In the genomic region with DNA sequence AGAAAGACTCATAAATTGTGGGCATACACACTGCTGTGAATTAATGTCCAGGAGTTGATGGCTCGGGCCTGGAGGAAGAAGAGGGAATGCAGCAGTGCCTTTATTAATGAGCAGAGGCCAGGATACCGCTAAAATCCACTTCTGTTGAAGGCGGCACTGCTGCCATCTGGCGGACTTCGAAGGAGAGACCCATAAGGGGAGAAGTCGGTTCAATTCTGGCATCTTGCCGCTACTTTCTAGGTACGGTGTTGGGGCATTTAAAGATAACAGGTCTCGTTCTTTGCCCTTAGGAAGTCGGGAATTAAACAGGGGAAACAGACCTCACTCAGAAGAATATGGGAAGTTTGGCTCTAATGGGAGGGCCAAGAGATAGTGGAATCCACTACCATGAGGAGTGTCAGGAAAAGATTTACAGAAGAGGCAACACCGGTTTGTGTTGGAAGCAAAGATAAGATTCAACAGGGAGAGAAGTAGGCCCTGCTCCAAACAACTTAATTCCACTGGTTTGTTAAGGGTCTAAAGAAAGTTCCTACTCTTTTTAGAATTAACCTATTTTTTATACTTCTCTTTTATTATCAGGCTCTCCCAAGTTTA, we compare ENCODE assay signal across 8 cellular contexts.
A peak's percentile ranks its signal among the peaks of the same experiment; 100 is the strongest.
DNase-seq lines count a peak whose midpoint lies in the region; ATAC-seq and TF ChIP-seq lines count a peak whose summit lies in the region.

No MANE protein-coding gene starts in this region.

- no peak overlapping the region for H2AFZ ChIP-seq in OCI-LY7 (ENCODE audit: low read length)

- no peak overlapping the region for H3K27ac ChIP-seq in OCI-LY7 (ENCODE audit: low read depth, low read length, poor library complexity, severe bottlenecking)

- H3K27ac Mint-ChIP-seq in activated T-helper 2 cell treated with anti-CD3 and anti-CD28 coated beads, Interferon-gamma antibody, Interleukin-2, Interleukin-4, amounts not matched to agents 10 μg/mL and 5 μg/mL and 100 μg/mL, durations not matched to agents 14 hours and 24 hours and 36 hours = no peak overlapping the region

- intact Hi-C loops in OCI-LY7 (cut with micrococcal nuclease; ENCODE audit: unreplicated experiment) = loop anchor here (1.0 kb wide), 2 partner anchors 133 to 236 kb away; no protein-coding TSS in a partner anchor
- intact Hi-C loops in activated T-helper 2 cell treated with anti-CD3 and anti-CD28 coated beads, Interferon-gamma antibody, Interleukin-2, Interleukin-4, amounts not matched to agents 10 μg/mL and 5 μg/mL and 100 μg/mL, durations not matched to agents 14 hours and 24 hours and 36 hours (cut with micrococcal nuclease) = loop anchor here (1.0 kb wide), 2 partner anchors 133 to 236 kb away; no protein-coding TSS in a partner anchor

- H3K4me3 ChIP-seq in OCI-LY7 (ENCODE audit: low read depth, low read length, poor library complexity, severe bottlenecking) = no peak overlapping the region

- no peaks in the 10 kb centered on the region for H3K9me2 ChIP-seq in OCI-LY7 (ENCODE audit: insufficient read depth, low read length)

- no peaks in the 10 kb centered on the region for H3K79me2 ChIP-seq in OCI-LY7 (ENCODE audit: insufficient read depth, low read depth, low read length)

- no peaks in the 10 kb centered on the region for H3K9me3 ChIP-seq in OCI-LY7 (ENCODE audit: low read length)

- H3K4me1 Mint-ChIP-seq in activated T-helper 2 cell treated with anti-CD3 and anti-CD28 coated beads, Interferon-gamma antibody, Interleukin-2, Interleukin-4, amounts not matched to agents 10 μg/mL and 5 μg/mL and 100 μg/mL, durations not matched to agents 14 hours and 24 hours and 36 hours (ENCODE audit: low read depth) = peaks cover 4% of the 10 kb centered on the region

- no peaks in the 10 kb centered on the region for H4K20me1 ChIP-seq in OCI-LY7 (ENCODE audit: insufficient read depth, low read length)

- H3K4me2 ChIP-seq in OCI-LY7 (ENCODE audit: low read length) = no peak overlapping the region

- CTCF ChIA-PET in OCI-LY7 (lab: Charles Lee; ENCODE audit: unreplicated experiment) = no interaction called here

- peak; percentile 83 for TF ChIP-seq CTCF in OCI-LY7 (conservative IDR thresholded peaks at IDR 0.05; ENCODE audit: low read length)

- DNase-seq in EL = peak; percentile 73
- peak; percentile 57 for DNase-seq in OCI-LY7 (ENCODE audit: low spot score)
- peak; percentile 63 for DNase-seq in amniotic epithelial cell (ENCODE audit: low read depth)
- DNase-seq in iPS-NIHi7 (ENCODE audit: extremely low spot score) = peak; percentile 73
- peak; percentile 37 for DNase-seq in stimulated activated CD4-positive, alpha-beta T cell treated with anti-CD3 and anti-CD28 coated beads, Interleukin-4, amount 100 ng/mL, for 24 hours
- no peak for DNase-seq in activated T-helper 2 cell treated with anti-CD3 and anti-CD28 coated beads, Interferon-gamma antibody, Interleukin-2, Interleukin-4, amounts not matched to agents 10 μg/mL and 5 μg/mL and 100 μg/mL, durations not matched to agents 14 hours and 24 hours and 36 hours (ENCODE audit: low spot score)

- no peaks in the 10 kb centered on the region for H3K36me3 ChIP-seq in OCI-LY7 (ENCODE audit: insufficient read depth, low read length)

- peaks cover 4% of the 10 kb centered on the region for H3K27me3 Mint-ChIP-seq in activated T-helper 2 cell treated with anti-CD3 and anti-CD28 coated beads, Interferon-gamma antibody, Interleukin-2, Interleukin-4, amounts not matched to agents 10 μg/mL and 5 μg/mL and 100 μg/mL, durations not matched to agents 14 hours and 24 hours and 36 hours (ENCODE audit: low read depth)

- H3K4me1 ChIP-seq in OCI-LY7 (ENCODE audit: insufficient read depth, low read length, poor library complexity, severe bottlenecking) = no peaks in the 10 kb centered on the region

- ATAC-seq in GM19438 (IDR thresholded peaks at IDR 0.05; ENCODE audit: low read depth, unreplicated experiment) (peak; percentile 92), HG03460 (IDR thresholded peaks at IDR 0.05; ENCODE audit: unreplicated experiment) (peak; percentile 93)

- no TSS peak for BruUV-seq in OCI-LY7 (replicated peaks; lab: Mats Ljungman, UMichigan)

- POLR2A ChIA-PET in OCI-LY7 (lab: Charles Lee) = interaction anchor here (1.0 kb wide), 1 partner anchor 236 kb away, joined by 3 read pairs; no protein-coding TSS in a partner anchor

- no peak overlapping the region for H3K4me3 Mint-ChIP-seq in activated T-helper 2 cell treated with anti-CD3 and anti-CD28 coated beads, Interferon-gamma antibody, Interleukin-2, Interleukin-4, amounts not matched to agents 10 μg/mL and 5 μg/mL and 100 μg/mL, durations not matched to agents 14 hours and 24 hours and 36 hours (ENCODE audit: low read depth)

- H3K36me3 Mint-ChIP-seq in activated T-helper 2 cell treated with anti-CD3 and anti-CD28 coated beads, Interferon-gamma antibody, Interleukin-2, Interleukin-4, amounts not matched to agents 10 μg/mL and 5 μg/mL and 100 μg/mL, durations not matched to agents 14 hours and 24 hours and 36 hours (ENCODE audit: low read depth) = no peaks in the 10 kb centered on the region

- no peaks in the 10 kb centered on the region for H3K9me3 Mint-ChIP-seq in activated T-helper 2 cell treated with anti-CD3 and anti-CD28 coated beads, Interferon-gamma antibody, Interleukin-2, Interleukin-4, amounts not matched to agents 10 μg/mL and 5 μg/mL and 100 μg/mL, durations not matched to agents 14 hours and 24 hours and 36 hours
